Comparison of ENCODE assay signal across 19 cellular contexts in genomic region chr12:55937956-55938355, GRCh38. TPM values are rescaled to one million over a fixed set of nuclear protein-coding genes. Genes with fewer than 3 reads are reported as not detected.
DNase-seq lines count a peak whose midpoint lies in the region; ATAC-seq and TF ChIP-seq lines count a peak whose summit lies in the region.
"Had no signal": no experiment of that assay in that cellular context is flagged by ENCODE, and none has a peak within 500 bp of the region (broad histone marks: within the 10 kb centered on the region; RNA-seq: fewer than 3 reads in every experiment).

No MANE protein-coding gene starts in this region.

- CTCF ChIA-PET in activated CD8-positive, alpha-beta memory T cell treated with anti-CD3 and anti-CD28 coated beads, Interleukin-2, amount 10 ng/mL, durations not matched to agents 7 days and 5 days (lab: Charles Lee) = interaction anchor here (0.9 to 10.2 kb wide), 7 partner anchors 10 to 199 kb away, joined by 3 to 121 read pairs (median 6); partner anchors contain the start of genes DGKA, PYM1 and RAB5B
- CTCF ChIA-PET in IMR-90 (lab: Yijun Ruan, JAX) = interaction anchor here (0.8 kb wide), 1 partner anchor 12 kb away, joined by 3 read pairs; no protein-coding TSS in a partner anchor
- CTCF ChIA-PET in naive thymus-derived CD4-positive, alpha-beta T cell (lab: Charles Lee) = interaction anchor here (0.9 to 5.0 kb wide), 5 partner anchors 11 to 199 kb away, joined by 4 to 51 read pairs (median 12); partner anchors contain the start of genes ORMDL2, PYM1 and SARNP

- no peaks in the 10 kb centered on the region for H4K20me1 ChIP-seq in IMR-90 (ENCODE audit: insufficient read depth, low read length)

- dilution Hi-C loops in IMR-90 (cut with HindIII; ENCODE audit: low sequenced_read_pairs, unreplicated experiment) = no loop called here

- H3K36me3 ChIP-seq in IMR-90 (ENCODE audit: control insufficient read depth, insufficient read depth, low read length) = peaks cover 32% of the 10 kb centered on the region
- H3K36me3 ChIP-seq in naive thymus-derived CD4-positive, alpha-beta T cell (ENCODE audit: control insufficient read depth in 2 of 3, insufficient read depth in 3 of 3, low read length in 3 of 3) = peaks cover 29 to 70% (median 46%) of the 10 kb centered on the region in 3 experiments
- H3K36me3 ChIP-seq in trophoblast cell (ENCODE audit: control insufficient read depth in 1 of 2, insufficient read depth in 2 of 2, low read length in 2 of 2) = peaks cover 17 to 28% of the 10 kb centered on the region in 2 experiments
- peaks cover 16 to 50% (median 45%) of the 10 kb centered on the region in 4 donors for H3K36me3 ChIP-seq in stomach
- H3K36me3 ChIP-seq: MG63 had no signal

- H3K9ac ChIP-seq in IMR-90 (ENCODE audit: low read depth, low read length) = no peak overlapping the region
- H3K9ac ChIP-seq in trophoblast cell (ENCODE audit: low read length) = no peak overlapping the region

- H3K79me1 ChIP-seq in IMR-90 (ENCODE audit: low read depth in 1 of 2, low read length in 2 of 2) = peaks cover 16 to 63% of the 10 kb centered on the region in 2 experiments
- no peaks in the 10 kb centered on the region for H3K79me1 ChIP-seq in trophoblast cell (ENCODE audit: low read length)

- H3K27ac ChIP-seq in IMR-90 (ENCODE audit: insufficient read depth, low read length) = no peak overlapping the region
- peak overlapping the region; percentile 90 for H3K27ac ChIP-seq in naive thymus-derived CD4-positive, alpha-beta T cell (ENCODE audit: low read depth, low read length)
- no peak overlapping the region for H3K27ac ChIP-seq in trophoblast cell (ENCODE audit: low read depth, low read length)
- H3K27ac ChIP-seq in stomach = no peak overlapping the region
- H3K27ac ChIP-seq: ascending aorta, hepatocyte had no signal

- no peak for ATAC-seq in activated CD8-positive, alpha-beta memory T cell treated with anti-CD3 and anti-CD28 coated beads, Interleukin-2, amount 10 ng/mL, durations not matched to agents 7 days and 5 days
- ATAC-seq in IMR-90 (ENCODE audit: low read depth) = no peak
- no peak for ATAC-seq in activated naive CD8-positive, alpha-beta T cell treated with anti-CD3 and anti-CD28 coated beads, Interleukin-2, amount 10 ng/mL, durations not matched to agents 7 days and 5 days (ENCODE audit: low read depth)
- no peak for ATAC-seq in naive thymus-derived CD4-positive, alpha-beta T cell
- ATAC-seq: WTC11 had no signal

- H4K8ac ChIP-seq in IMR-90 (ENCODE audit: low read depth in 2 of 2, low read length in 2 of 2) (peak overlapping the region in 1 of 2 experiments; percentile 50; a peak in 1 of 4 replicates), trophoblast cell (ENCODE audit: low read depth, low read length) (no peak overlapping the region)

- H3K18ac ChIP-seq in IMR-90 (ENCODE audit: low read depth, low read length) (no peak overlapping the region), trophoblast cell (ENCODE audit: low read length) (no peak overlapping the region)

- peak overlapping the region; percentile 26 for H3K27ac Mint-ChIP-seq in activated CD8-positive, alpha-beta memory T cell treated with anti-CD3 and anti-CD28 coated beads, Interleukin-2, amount 10 ng/mL, durations not matched to agents 7 days and 5 days
- peak overlapping the region; percentile 79 for H3K27ac Mint-ChIP-seq in activated naive CD8-positive, alpha-beta T cell treated with anti-CD3 and anti-CD28 coated beads, Interleukin-2, amount 10 ng/mL, durations not matched to agents 7 days and 5 days
- H3K27ac Mint-ChIP-seq in naive thymus-derived CD4-positive, alpha-beta T cell = peak overlapping the region; percentile 84 to 100 (median 97)
- H3K27ac Mint-ChIP-seq: WTC11 had no signal

- H3K9me3 ChIP-seq in IMR-90 (ENCODE audit: control insufficient read depth, insufficient read depth, low read length) (no peaks in the 10 kb centered on the region), trophoblast cell (ENCODE audit: insufficient read depth, low read depth, low read length) (no peaks in the 10 kb centered on the region), stomach (no peaks in the 10 kb centered on the region)
- H3K9me3 ChIP-seq in naive thymus-derived CD4-positive, alpha-beta T cell (ENCODE audit: control insufficient read depth in 2 of 3, low read length in 3 of 3) = no peaks in the 10 kb centered on the region
- H3K9me3 ChIP-seq: ascending aorta, Caco-2, MG63 had no signal

- peaks cover 10% of the 10 kb centered on the region; the same call in 1 of the 2 replicates for H3K9me1 ChIP-seq in IMR-90 (ENCODE audit: insufficient read depth, low read length)

- H2BK12ac ChIP-seq in trophoblast cell (ENCODE audit: low read length) = no peak overlapping the region

- H3K79me2 ChIP-seq in trophoblast cell (ENCODE audit: control insufficient read depth, insufficient read depth, low read length, poor library complexity) = no peaks in the 10 kb centered on the region

- H2AK9ac ChIP-seq in IMR-90 (replicated peaks; ENCODE audit: low read depth, low read length, poor library complexity) = peak overlapping the region; percentile 60

- no peak for DNase-seq in activated CD8-positive, alpha-beta memory T cell treated with anti-CD3 and anti-CD28 coated beads, Interleukin-2, amount 10 ng/mL, durations not matched to agents 7 days and 5 days
- no peak for DNase-seq in activated CD8-positive, alpha-beta memory T cell treated with anti-CD3 and anti-CD28 coated beads, Interleukin-2, amount 50 U/mL, for 4 hours
- DNase-seq in IMR-90 (peak; percentile 17), trophoblast cell (no peak), stomach (no peak)
- DNase-seq in activated naive CD8-positive, alpha-beta T cell treated with anti-CD3 and anti-CD28 coated beads, Interleukin-2, amount 10 ng/mL, durations not matched to agents 7 days and 5 days = no peak
- DNase-seq in naive thymus-derived CD4-positive, alpha-beta T cell = no peak
- DNase-seq in stimulated activated CD8-positive, alpha-beta memory T cell treated with anti-CD3 and anti-CD28 coated beads, Interleukin-4, amount 100 ng/mL, for 48 hours = no peak
- DNase-seq: ACHN, activated T-cell treated with anti-CD3 and anti-CD28 coated beads for 4 hours, Caco-2, cortex of kidney, MG63, NCI-H2029, NCI-H526 had no signal

- no peak for TF ChIP-seq POLR2A in IMR-90 (IDR thresholded peaks at IDR 0.05; ENCODE audit: low read depth, low read length)
- TF ChIP-seq POLR2A in stomach (IDR thresholded peaks at IDR 0.05) = no peak

- BruUV-seq in IMR-90 (replicated peaks; lab: Mats Ljungman, UMichigan) = no TSS peak

- H4K5ac ChIP-seq in IMR-90 (ENCODE audit: low read depth, low read length) = no peak overlapping the region

- H3K4me1 Mint-ChIP-seq in activated CD8-positive, alpha-beta memory T cell treated with anti-CD3 and anti-CD28 coated beads, Interleukin-2, amount 10 ng/mL, durations not matched to agents 7 days and 5 days = peaks cover 80% of the 10 kb centered on the region
- H3K4me1 Mint-ChIP-seq in activated naive CD8-positive, alpha-beta T cell treated with anti-CD3 and anti-CD28 coated beads, Interleukin-2, amount 10 ng/mL, durations not matched to agents 7 days and 5 days = peaks cover 80% of the 10 kb centered on the region
- H3K4me1 Mint-ChIP-seq in naive thymus-derived CD4-positive, alpha-beta T cell = peaks cover 70 to 97% (median 94%) of the 10 kb centered on the region in 7 donors

- H3K14ac ChIP-seq in IMR-90 (replicated peaks; ENCODE audit: low read depth, low read length) = peak overlapping the region; percentile 47; the same call in 1 of the 2 replicates
- H3K14ac ChIP-seq in trophoblast cell (ENCODE audit: low read length) = no peak overlapping the region

- H2BK15ac ChIP-seq in IMR-90 (ENCODE audit: low read depth, low read length) = no peak overlapping the region

- H3K4me2 ChIP-seq in IMR-90 (ENCODE audit: low read depth, low read length) (no peak overlapping the region), trophoblast cell (ENCODE audit: low read length) (no peak overlapping the region)
- H3K4me2 ChIP-seq: hepatocyte had no signal

- H3K4ac ChIP-seq in IMR-90 (ENCODE audit: low read depth, low read length) (peak overlapping the region; percentile 59), trophoblast cell (ENCODE audit: low read depth, low read length) (no peak overlapping the region)

- in situ Hi-C loops in IMR-90 (cut with MboI; ENCODE audit: low sequenced_read_pairs) = no loop called here

- H2BK120ac ChIP-seq in IMR-90 (ENCODE audit: low read depth, low read length) (no peak overlapping the region; the same call in 1 of the 2 replicates), trophoblast cell (ENCODE audit: insufficient read depth, low read length, poor library complexity) (no peak overlapping the region)

- TF ChIP-seq RAD21 in IMR-90 (IDR thresholded peaks at IDR 0.05; ENCODE audit: low read length) = no peak

- no peaks in the 10 kb centered on the region for H3K9me3 Mint-ChIP-seq in activated CD8-positive, alpha-beta memory T cell treated with anti-CD3 and anti-CD28 coated beads, Interleukin-2, amount 10 ng/mL, durations not matched to agents 7 days and 5 days (ENCODE audit: low read depth)
- no peaks in the 10 kb centered on the region for H3K9me3 Mint-ChIP-seq in activated naive CD8-positive, alpha-beta T cell treated with anti-CD3 and anti-CD28 coated beads, Interleukin-2, amount 10 ng/mL, durations not matched to agents 7 days and 5 days
- H3K9me3 Mint-ChIP-seq in naive thymus-derived CD4-positive, alpha-beta T cell = peaks cover 0 to 2% (median 0%) of the 10 kb centered on the region in 11 donors
- H3K9me3 Mint-ChIP-seq: WTC11 had no signal

- TF ChIP-seq EP300 in stomach (IDR thresholded peaks at IDR 0.05) = no peak

- intact Hi-C loops in IMR-90 (cut with micrococcal nuclease) (no loop called here), stomach (cut with DNase I; ENCODE audit: low total_unique reads) (loop anchor here (5.0 kb wide), 1 partner anchor 196 kb away; the partner anchor contains the start of gene GDF11)
- intact Hi-C loops in naive thymus-derived CD4-positive, alpha-beta T cell (cut with micrococcal nuclease) = no loop called here

- H3K4me1 ChIP-seq in IMR-90 (ENCODE audit: control insufficient read depth, insufficient read depth, low read length) (peaks cover 9% of the 10 kb centered on the region), trophoblast cell (ENCODE audit: control insufficient read depth in 1 of 2, insufficient read depth in 2 of 2, low read length in 2 of 2) (peaks cover 0 to 9% of the 10 kb centered on the region in 2 experiments), stomach (peaks cover 15 to 37% (median 19%) of the 10 kb centered on the region in 4 donors)
- H3K4me1 ChIP-seq in naive thymus-derived CD4-positive, alpha-beta T cell (ENCODE audit: control insufficient read depth in 2 of 2, insufficient read depth in 2 of 2, low read length in 2 of 2) = peaks cover 39 to 79% of the 10 kb centered on the region in 2 donors

- no peak overlapping the region for H3K4me3 Mint-ChIP-seq in activated CD8-positive, alpha-beta memory T cell treated with anti-CD3 and anti-CD28 coated beads, Interleukin-2, amount 10 ng/mL, durations not matched to agents 7 days and 5 days
- no peak overlapping the region for H3K4me3 Mint-ChIP-seq in activated naive CD8-positive, alpha-beta T cell treated with anti-CD3 and anti-CD28 coated beads, Interleukin-2, amount 10 ng/mL, durations not matched to agents 7 days and 5 days
- peak overlapping the region in 8 of 10 donors; percentile 17 to 100 (median 80) for H3K4me3 Mint-ChIP-seq in naive thymus-derived CD4-positive, alpha-beta T cell
- H3K4me3 Mint-ChIP-seq: WTC11 had no signal

- H2BK20ac ChIP-seq in IMR-90 (ENCODE audit: low read depth, low read length) = no peak overlapping the region

- H3K23ac ChIP-seq in IMR-90 (ENCODE audit: low read depth, low read length) = no peak overlapping the region
- H3K23ac ChIP-seq in trophoblast cell (ENCODE audit: low read length) = no peak overlapping the region

- H3K36me3 Mint-ChIP-seq in activated CD8-positive, alpha-beta memory T cell treated with anti-CD3 and anti-CD28 coated beads, Interleukin-2, amount 10 ng/mL, durations not matched to agents 7 days and 5 days = peaks cover 72% of the 10 kb centered on the region
- peaks cover 68% of the 10 kb centered on the region for H3K36me3 Mint-ChIP-seq in activated naive CD8-positive, alpha-beta T cell treated with anti-CD3 and anti-CD28 coated beads, Interleukin-2, amount 10 ng/mL, durations not matched to agents 7 days and 5 days
- H3K36me3 Mint-ChIP-seq in naive thymus-derived CD4-positive, alpha-beta T cell = peaks cover 16 to 83% (median 75%) of the 10 kb centered on the region in 5 donors
- H3K36me3 Mint-ChIP-seq: WTC11 had no signal

- POLR2A ChIA-PET in IMR-90 (lab: Charles Lee; ENCODE audit: unreplicated experiment) = no interaction called here
- POLR2A ChIA-PET in activated naive CD8-positive, alpha-beta T cell treated with anti-CD3 and anti-CD28 coated beads, Interleukin-2, amount 10 ng/mL, durations not matched to agents 7 days and 5 days (lab: Charles Lee) = interaction anchor here (1.0 to 3.4 kb wide), 5 partner anchors 11 to 199 kb away, joined by 3 to 76 read pairs (median 7); partner anchors contain the start of genes DGKA, ORMDL2, PYM1 and SARNP
- POLR2A ChIA-PET in naive thymus-derived CD4-positive, alpha-beta T cell (lab: Charles Lee) = interaction anchor here (0.6 to 27.1 kb wide), 11 partner anchors 6 to 754 kb away, joined by 3 to 728 read pairs (median 20); partner anchors contain the start of genes DGKA, DNAJC14, ORMDL2 and PA2G4

- WGBS in IMR-90 (ENCODE audit: extremely low coverage in 2 of 2, insufficient read length in 1 of 2), 2 experiments = no CpG with 5 or more reads among the region's 2 CpGs
- WGBS in trophoblast cell (ENCODE audit: extremely low coverage, insufficient coverage, insufficient read length) = no CpG with 5 or more reads among the region's 2 CpGs
- WGBS in stomach, 5 donors = 83 to 94% (median 88%) methylated on average over 2 of the region's 2 CpGs

- H2BK5ac ChIP-seq in IMR-90 (ENCODE audit: low read depth, low read length, poor library complexity, severe bottlenecking) (no peak overlapping the region), trophoblast cell (ENCODE audit: low read depth, low read length, poor library complexity) (no peak overlapping the region)

- H3K4me3 ChIP-seq in IMR-90 (ENCODE audit: insufficient read depth, low read depth, low read length) = no peak overlapping the region
- H3K4me3 ChIP-seq in naive thymus-derived CD4-positive, alpha-beta T cell (ENCODE audit: low read length) = no peak overlapping the region
- H3K4me3 ChIP-seq in trophoblast cell (ENCODE audit: low read depth, low read length) = no peak overlapping the region
- H3K4me3 ChIP-seq in stomach = no peak overlapping the region
- H3K4me3 ChIP-seq: ascending aorta, hepatocyte, MG63, skin epidermis had no signal

- no peak overlapping the region for H4K12ac ChIP-seq in trophoblast cell (ENCODE audit: low read depth, low read length)

- H2AK5ac ChIP-seq in IMR-90 (ENCODE audit: low read depth, low read length) (peak overlapping the region; percentile 21; the same call in 1 of the 2 replicates), trophoblast cell (ENCODE audit: low read length) (no peak overlapping the region)

- H3K27me3 ChIP-seq in IMR-90 (ENCODE audit: control insufficient read depth, insufficient read depth, low read length) (no peaks in the 10 kb centered on the region), trophoblast cell (ENCODE audit: insufficient read depth, low read length) (no peaks in the 10 kb centered on the region), stomach (no peaks in the 10 kb centered on the region)
- no peaks in the 10 kb centered on the region for H3K27me3 ChIP-seq in naive thymus-derived CD4-positive, alpha-beta T cell (ENCODE audit: control insufficient read depth in 2 of 2, insufficient read depth in 2 of 2, low read length in 2 of 2)
- H3K27me3 ChIP-seq: ascending aorta, hepatocyte, MG63 had no signal

- no peak overlapping the region for H2AFZ ChIP-seq in IMR-90 (replicated peaks; ENCODE audit: low read length, poor library complexity)
- H2AFZ ChIP-seq in trophoblast cell (ENCODE audit: insufficient read depth, low read length, poor library complexity) = no peak overlapping the region
- H2AFZ ChIP-seq: hepatocyte had no signal

- peak overlapping the region; percentile 34; the same call in 1 of the 2 replicates for H3K56ac ChIP-seq in IMR-90 (ENCODE audit: extremely low read depth, insufficient read depth, low read length)

- H3K27me3 Mint-ChIP-seq in activated CD8-positive, alpha-beta memory T cell treated with anti-CD3 and anti-CD28 coated beads, Interleukin-2, amount 10 ng/mL, durations not matched to agents 7 days and 5 days = no peaks in the 10 kb centered on the region
- no peaks in the 10 kb centered on the region for H3K27me3 Mint-ChIP-seq in activated naive CD8-positive, alpha-beta T cell treated with anti-CD3 and anti-CD28 coated beads, Interleukin-2, amount 10 ng/mL, durations not matched to agents 7 days and 5 days
- H3K27me3 Mint-ChIP-seq in naive thymus-derived CD4-positive, alpha-beta T cell = no peaks in the 10 kb centered on the region

- no peak for TF ChIP-seq CTCF in IMR-90 (conservative IDR thresholded peaks at IDR 0.05; ENCODE audit: low read depth, low read length)
- TF ChIP-seq CTCF in stomach (IDR thresholded peaks at IDR 0.05) = no peak

- no peak overlapping the region for H4K91ac ChIP-seq in IMR-90 (ENCODE audit: insufficient read depth, low read depth, low read length)
- H4K91ac ChIP-seq in trophoblast cell (ENCODE audit: low read depth, low read length) = no peak overlapping the region

RNA-seq across cellular contexts. Expression of gene DGKA, which starts 7.0 kb away (rescaled TPM):
- total RNA-seq in activated CD8-positive, alpha-beta memory T cell treated with anti-CD3 and anti-CD28 coated beads, Interleukin-2, amount 10 ng/mL, durations not matched to agents 7 days and 5 days = 100 to 1,000 TPM; 301 to 312 TPM
- total RNA-seq in IMR-90 (2012; rRNA removed) (61.4 and 71.9 TPM in 2 replicates), stomach (100 to 1,000 TPM in 1 of 5 donors, 10 to 100 TPM in 4; 56.0 to 418 (median 92.0) TPM)
- polyA plus RNA-seq in IMR-90 (2012; rRNA removed) (75.1 and 75.8 TPM in 2 replicates), stomach (100 to 1,000 TPM in 1 of 3 donors, 10 to 100 TPM in 2; 13.0 to 123 (median 27.6) TPM)
- 42.1 and 49.7 TPM in 2 replicates for polyA plus RNA-seq in IMR-90 (2012; cell fraction: cytosol; rRNA removed)
- polyA plus RNA-seq in IMR-90 (2012; cell fraction: nucleus; rRNA removed; ENCODE audit: low replicate concordance) = 198 and 228 TPM in 2 replicates
- total RNA-seq in activated naive CD8-positive, alpha-beta T cell treated with anti-CD3 and anti-CD28 coated beads, Interleukin-2, amount 10 ng/mL, durations not matched to agents 7 days and 5 days = 100 to 1,000 TPM; 783 to 790 TPM
- total RNA-seq in naive thymus-derived CD4-positive, alpha-beta T cell = 1,000 to 10,000 TPM in 3 of 5 experiments, 100 to 1,000 TPM in 2; 705 to 1,507 (median 1,164) TPM
- polyA plus RNA-seq in naive thymus-derived CD4-positive, alpha-beta T cell = 100 to 1,000 TPM; 259 to 557 TPM
- 44.8 and 47.5 TPM in 2 replicates for polyA plus RNA-seq in trophoblast cell (2013)

RNA-seq across cellular contexts. Expression of gene PYM1, which starts 10.3 kb away (rescaled TPM):
- total RNA-seq in activated CD8-positive, alpha-beta memory T cell treated with anti-CD3 and anti-CD28 coated beads, Interleukin-2, amount 10 ng/mL, durations not matched to agents 7 days and 5 days = 10 to 100 TPM; 46.7 to 56.4 TPM
- total RNA-seq in IMR-90 (2012; rRNA removed) (25.6 and 27.8 TPM in 2 replicates), stomach (10 to 100 TPM in 2 of 5 donors, 1 to 10 TPM in 3; 1.2 to 59.4 (median 9.8) TPM)
- polyA plus RNA-seq in IMR-90 (2012; rRNA removed) (26.5 and 27.3 TPM in 2 replicates), stomach (10 to 100 TPM; 42.8 to 54.8 (median 42.8) TPM)
- polyA plus RNA-seq in IMR-90 (2012; cell fraction: cytosol; rRNA removed) = 20.9 and 33.3 TPM in 2 replicates
- polyA plus RNA-seq in IMR-90 (2012; cell fraction: nucleus; rRNA removed; ENCODE audit: low replicate concordance) = 5.8 and 12.0 TPM in 2 replicates
- 10 to 100 TPM; 48.3 to 48.7 TPM for total RNA-seq in activated naive CD8-positive, alpha-beta T cell treated with anti-CD3 and anti-CD28 coated beads, Interleukin-2, amount 10 ng/mL, durations not matched to agents 7 days and 5 days
- 10 to 100 TPM; 18.5 to 46.9 (median 35.0) TPM for total RNA-seq in naive thymus-derived CD4-positive, alpha-beta T cell
- polyA plus RNA-seq in naive thymus-derived CD4-positive, alpha-beta T cell = 10 to 100 TPM; 62.1 to 70.7 TPM
- 36.7 and 38.2 TPM in 2 replicates for polyA plus RNA-seq in trophoblast cell (2013)

RNA-seq across cellular contexts. Expression of gene PMEL, which starts 27.9 kb away (rescaled TPM):
- total RNA-seq in activated CD8-positive, alpha-beta memory T cell treated with anti-CD3 and anti-CD28 coated beads, Interleukin-2, amount 10 ng/mL, durations not matched to agents 7 days and 5 days = under 1 TPM; 0.23 to 0.37 TPM
- total RNA-seq in IMR-90 (2012; rRNA removed) (1.4 and 1.7 TPM in 2 replicates), stomach (1 to 10 TPM in 2 of 5 donors, under 1 TPM in 2, not detected in 1; 0.58 to 4.0 (median 1.0) TPM)
- polyA plus RNA-seq in IMR-90 (2012; rRNA removed) (5.8 and 5.9 TPM in 2 replicates), stomach (1 to 10 TPM in 2 of 3 donors, under 1 TPM in 1; 0.75 to 2.1 (median 1.3) TPM)
- 6.3 and 7.0 TPM in 2 replicates for polyA plus RNA-seq in IMR-90 (2012; cell fraction: cytosol; rRNA removed)
- polyA plus RNA-seq in IMR-90 (2012; cell fraction: nucleus; rRNA removed; ENCODE audit: low replicate concordance) = 7.9 and 8.3 TPM in 2 replicates
- under 1 TPM in 1 of 2 experiments, not detected in 1; 0.42 TPM for total RNA-seq in activated naive CD8-positive, alpha-beta T cell treated with anti-CD3 and anti-CD28 coated beads, Interleukin-2, amount 10 ng/mL, durations not matched to agents 7 days and 5 days
- total RNA-seq in naive thymus-derived CD4-positive, alpha-beta T cell = not detected
- under 1 TPM; 0.09 to 0.57 TPM for polyA plus RNA-seq in naive thymus-derived CD4-positive, alpha-beta T cell
- polyA plus RNA-seq in trophoblast cell (2013) = 31.7 and 33.8 TPM in 2 replicates
- total RNA-seq: ascending aorta had no signal

RNA-seq across cellular contexts. Expression of gene CDK2, which starts 28.7 kb away (rescaled TPM):
- 100 to 1,000 TPM; 146 to 158 TPM for total RNA-seq in activated CD8-positive, alpha-beta memory T cell treated with anti-CD3 and anti-CD28 coated beads, Interleukin-2, amount 10 ng/mL, durations not matched to agents 7 days and 5 days
- 40.0 and 42.5 TPM in 2 replicates for total RNA-seq in IMR-90 (2012; rRNA removed)
- 61.7 and 101 TPM in 2 replicates for polyA plus RNA-seq in IMR-90 (2012; rRNA removed)
- 17.6 and 38.8 TPM in 2 replicates for polyA plus RNA-seq in IMR-90 (2012; cell fraction: cytosol; rRNA removed)
- 78.5 and 151 TPM in 2 replicates for polyA plus RNA-seq in IMR-90 (2012; cell fraction: nucleus; rRNA removed; ENCODE audit: low replicate concordance)
- total RNA-seq in activated naive CD8-positive, alpha-beta T cell treated with anti-CD3 and anti-CD28 coated beads, Interleukin-2, amount 10 ng/mL, durations not matched to agents 7 days and 5 days = 100 to 1,000 TPM; 117 to 125 TPM
- 10 to 100 TPM; 19.0 to 77.2 (median 24.1) TPM for total RNA-seq in naive thymus-derived CD4-positive, alpha-beta T cell
- 1 to 10 TPM; 7.0 to 9.6 TPM for polyA plus RNA-seq in naive thymus-derived CD4-positive, alpha-beta T cell
- polyA plus RNA-seq in trophoblast cell (2013) = 132 and 144 TPM in 2 replicates
- 100 to 1,000 TPM in 1 of 5 donors, 10 to 100 TPM in 3, 1 to 10 TPM in 1; 4.1 to 124 (median 12.3) TPM for total RNA-seq in stomach
- polyA plus RNA-seq in stomach = 10 to 100 TPM; 12.5 to 18.4 (median 17.5) TPM

RNA-seq across cellular contexts. Expression of gene RAB5B, which starts 35.9 kb away (rescaled TPM):
- 10 to 100 TPM; 46.4 to 55.6 TPM for total RNA-seq in activated CD8-positive, alpha-beta memory T cell treated with anti-CD3 and anti-CD28 coated beads, Interleukin-2, amount 10 ng/mL, durations not matched to agents 7 days and 5 days
- total RNA-seq in IMR-90 (2012; rRNA removed) = 54.4 and 56.5 TPM in 2 replicates
- polyA plus RNA-seq in IMR-90 (2012; rRNA removed) = 85.6 and 99.2 TPM in 2 replicates
- 44.8 and 45.5 TPM in 2 replicates for polyA plus RNA-seq in IMR-90 (2012; cell fraction: cytosol; rRNA removed)
- polyA plus RNA-seq in IMR-90 (2012; cell fraction: nucleus; rRNA removed; ENCODE audit: low replicate concordance) = 42.5 and 123 TPM in 2 replicates
- 10 to 100 TPM; 69.7 to 72.4 TPM for total RNA-seq in activated naive CD8-positive, alpha-beta T cell treated with anti-CD3 and anti-CD28 coated beads, Interleukin-2, amount 10 ng/mL, durations not matched to agents 7 days and 5 days
- total RNA-seq in naive thymus-derived CD4-positive, alpha-beta T cell = 100 to 1,000 TPM in 1 of 5 experiments, 10 to 100 TPM in 4; 45.2 to 109 (median 62.7) TPM
- 10 to 100 TPM; 69.6 to 86.7 TPM for polyA plus RNA-seq in naive thymus-derived CD4-positive, alpha-beta T cell
- 126 and 127 TPM in 2 replicates for polyA plus RNA-seq in trophoblast cell (2013)
- 100 to 1,000 TPM in 1 of 5 donors, 10 to 100 TPM in 4; 17.1 to 100 (median 75.1) TPM for total RNA-seq in stomach
- 10 to 100 TPM; 52.4 to 92.4 (median 61.3) TPM for polyA plus RNA-seq in stomach

Comparison
In these comparisons a context has a peak if more than half of its experiments do, and no peak if none do; other contexts are left out.
1. H3K27ac Mint-ChIP-seq: peak in every context shown above with its lines; median percentile 97 in naive thymus-derived CD4-positive, alpha-beta T cell; 79 in activated naive CD8-positive, alpha-beta T cell treated with anti-CD3 and anti-CD28 coated beads, Interleukin-2, amount 10 ng/mL, durations not matched to agents 7 days and 5 days; 26 in activated CD8-positive, alpha-beta memory T cell treated with anti-CD3 and anti-CD28 coated beads, Interleukin-2, amount 10 ng/mL, durations not matched to agents 7 days and 5 days.
2. H3K4me3 Mint-ChIP-seq: peak in naive thymus-derived CD4-positive, alpha-beta T cell (8 of 10); none in activated CD8-positive, alpha-beta memory T cell treated with anti-CD3 and anti-CD28 coated beads, Interleukin-2, amount 10 ng/mL, durations not matched to agents 7 days and 5 days (single experiment) and activated naive CD8-positive, alpha-beta T cell treated with anti-CD3 and anti-CD28 coated beads, Interleukin-2, amount 10 ng/mL, durations not matched to agents 7 days and 5 days (single experiment).